38 cellular contexts compared by ENCODE assay signal in genomic region chr6:130826442-130827246, GRCh38. TPM values are rescaled to one million over a fixed set of nuclear protein-coding genes. Genes with fewer than 3 reads are reported as not detected.
"Had no signal": no experiment of that assay in that cellular context is flagged by ENCODE, and none has a peak within 500 bp of the region (broad histone marks: within the 10 kb centered on the region; RNA-seq: fewer than 3 reads in every experiment).

No MANE protein-coding gene starts in this region.

- H3K9me3 Mint-ChIP-seq: activated CD4-positive, alpha-beta memory T cell treated with anti-CD3 and anti-CD28 coated beads, Interleukin-2, amount 10 ng/mL, durations not matched to agents 7 days and 5 days; activated naive CD8-positive, alpha-beta T cell treated with anti-CD3 and anti-CD28 coated beads for 36 hours; activated T-cell treated with anti-CD3 and anti-CD28 coated beads, Interleukin-2, amount 50 U/mL, for 72 hours; activated T-helper 17 cell treated with anti-CD3 and anti-CD28 coated beads, Interleukin-2, amount 50 U/mL, for 72 hours had no signal

- ATAC-seq: activated CD8-positive, alpha-beta memory T cell treated with anti-CD3 and anti-CD28 coated beads, Interleukin-2, amount 10 ng/mL, durations not matched to agents 7 days and 5 days; activated T-cell treated with anti-CD3 and anti-CD28 coated beads, Interleukin-2, amount 50 U/mL, for 72 hours; activated T-helper 17 cell treated with anti-CD3 and anti-CD28 coated beads, Interleukin-2, amount 50 U/mL, for 72 hours; PC-3; SK-N-SH treated with all-trans-retinoic acid at 6 μM for 48 hours had no signal

- H3K36me3 ChIP-seq: brain microvascular endothelial cell, MG63, Peyer's patch, SJSA1, WERI-Rb-1 had no signal

- H3K27me3 ChIP-seq: brain microvascular endothelial cell, MG63, Peyer's patch, SJSA1 had no signal

- H3K4me3 Mint-ChIP-seq: activated CD4-positive, alpha-beta memory T cell treated with anti-CD3 and anti-CD28 coated beads, Interleukin-2, amount 10 ng/mL, durations not matched to agents 7 days and 5 days; activated CD8-positive, alpha-beta memory T cell treated with anti-CD3 and anti-CD28 coated beads, Interleukin-2, amount 10 ng/mL, durations not matched to agents 7 days and 5 days; activated naive CD8-positive, alpha-beta T cell treated with anti-CD3 and anti-CD28 coated beads for 36 hours; activated T-cell treated with anti-CD3 and anti-CD28 coated beads, Interleukin-2, amount 50 U/mL, for 72 hours; activated T-helper 17 cell treated with anti-CD3 and anti-CD28 coated beads, Interleukin-2, amount 50 U/mL, for 72 hours had no signal

- H3K36me3 Mint-ChIP-seq: activated CD8-positive, alpha-beta memory T cell treated with anti-CD3 and anti-CD28 coated beads, Interleukin-2, amount 10 ng/mL, durations not matched to agents 7 days and 5 days; activated naive CD8-positive, alpha-beta T cell treated with anti-CD3 and anti-CD28 coated beads for 36 hours had no signal

- DNase-seq: activated CD4-positive, alpha-beta memory T cell treated with anti-CD3 and anti-CD28 coated beads, Interleukin-2, amount 10 ng/mL, durations not matched to agents 7 days and 5 days; activated CD4-positive, alpha-beta T cell treated with anti-CD3 and anti-CD28 coated beads for 1 hour; activated CD4-positive, alpha-beta T cell treated with anti-CD3 and anti-CD28 coated beads for 48 hours; activated CD4-positive, CD25-positive, alpha-beta regulatory T cell; activated CD8-positive, alpha-beta memory T cell treated with anti-CD3 and anti-CD28 coated beads for 24 hours; activated CD8-positive, alpha-beta memory T cell treated with anti-CD3 and anti-CD28 coated beads, Interleukin-2, amount 10 ng/mL, durations not matched to agents 7 days and 5 days; activated CD8-positive, alpha-beta memory T cell treated with anti-CD3 and anti-CD28 coated beads, Interleukin-2, amount 50 U/mL, for 48 hours; activated effector memory CD4-positive, alpha-beta T cell treated with anti-CD3 and anti-CD28 coated beads, Interleukin-2, amount 50 U/mL, for 16 hours; activated naive CD4-positive, alpha-beta T cell; activated naive CD4-positive, alpha-beta T cell treated with anti-CD3 and anti-CD28 coated beads, Interleukin-2, amount 50 U/mL, for 16 hours; activated naive CD8-positive, alpha-beta T cell treated with anti-CD3 and anti-CD28 coated beads for 36 hours; activated T-cell treated with anti-CD3 and anti-CD28 coated beads, Interleukin-2, amount 50 U/mL, for 72 hours; amniotic stem cell; aorta; brain microvascular endothelial cell; central memory CD4-positive, alpha-beta T cell; Kasumi-1; MG63; NCI-H1048; NCI-H1105 treated with DMSO at 0.1 percent for 48 hours; NCI-H1436; NCI-H1694; NCI-H1930; NCI-H2081 treated with DMSO at 0.1 percent for 48 hours; NCI-H345; NCI-H524 treated with DMSO at 0.1 percent for 48 hours; PC-3; RPMI8226; SHP77 treated with DMSO at 0.1 percent for 48 hours; T-helper 1 cell; T-helper 9 cell; WERI-Rb-1 had no signal

- H3K27ac ChIP-seq: brain microvascular endothelial cell, SJSA1, WERI-Rb-1 had no signal

- H3K4me3 ChIP-seq: MG63, SJSA1 had no signal

- H3K4me1 Mint-ChIP-seq: activated CD4-positive, alpha-beta memory T cell treated with anti-CD3 and anti-CD28 coated beads, Interleukin-2, amount 10 ng/mL, durations not matched to agents 7 days and 5 days; activated CD8-positive, alpha-beta memory T cell treated with anti-CD3 and anti-CD28 coated beads, Interleukin-2, amount 10 ng/mL, durations not matched to agents 7 days and 5 days had no signal

- H3K27me3 Mint-ChIP-seq: activated CD8-positive, alpha-beta memory T cell treated with anti-CD3 and anti-CD28 coated beads, Interleukin-2, amount 10 ng/mL, durations not matched to agents 7 days and 5 days; activated naive CD8-positive, alpha-beta T cell treated with anti-CD3 and anti-CD28 coated beads for 36 hours; activated T-helper 17 cell treated with anti-CD3 and anti-CD28 coated beads, Interleukin-2, amount 50 U/mL, for 72 hours had no signal

- H3K4me1 ChIP-seq: Peyer's patch, SJSA1 had no signal

- H3K27ac Mint-ChIP-seq: activated CD4-positive, alpha-beta memory T cell treated with anti-CD3 and anti-CD28 coated beads, Interleukin-2, amount 10 ng/mL, durations not matched to agents 7 days and 5 days; activated CD8-positive, alpha-beta memory T cell treated with anti-CD3 and anti-CD28 coated beads, Interleukin-2, amount 10 ng/mL, durations not matched to agents 7 days and 5 days; activated naive CD8-positive, alpha-beta T cell treated with anti-CD3 and anti-CD28 coated beads for 36 hours; activated T-cell treated with anti-CD3 and anti-CD28 coated beads, Interleukin-2, amount 50 U/mL, for 72 hours; activated T-helper 17 cell treated with anti-CD3 and anti-CD28 coated beads, Interleukin-2, amount 50 U/mL, for 72 hours had no signal

- H3K9me3 ChIP-seq: MG63, Peyer's patch, SJSA1 had no signal

RNA-seq across cellular contexts. Expression of gene SMLR1, which starts 0.6 kb away (rescaled TPM):
- total RNA-seq: activated CD4-positive, alpha-beta memory T cell treated with anti-CD3 and anti-CD28 coated beads, Interleukin-2, amount 10 ng/mL, durations not matched to agents 7 days and 5 days; activated CD8-positive, alpha-beta memory T cell treated with anti-CD3 and anti-CD28 coated beads, Interleukin-2, amount 10 ng/mL, durations not matched to agents 7 days and 5 days; activated naive CD8-positive, alpha-beta T cell treated with anti-CD3 and anti-CD28 coated beads for 36 hours; activated T-cell treated with anti-CD3 and anti-CD28 coated beads, Interleukin-2, amount 50 U/mL, for 72 hours; activated T-helper 17 cell treated with anti-CD3 and anti-CD28 coated beads, Interleukin-2, amount 50 U/mL, for 72 hours; aorta; cerebellum; NCI-H460; PC-3; SJSA1 had no signal
